8 cellular contexts compared by ENCODE assay signal in genomic region chr7:6482743-6483119, GRCh38. TPM values are rescaled to one million over a fixed set of nuclear protein-coding genes. Genes with fewer than 3 reads are reported as not detected.
DNase-seq lines count a peak whose midpoint lies in the region; ATAC-seq and TF ChIP-seq lines count a peak whose summit lies in the region.

No MANE protein-coding gene starts in this region.

- H3K27ac Mint-ChIP-seq in MCF 10A (ENCODE audit: low read depth, unreplicated experiment) (peak overlapping the region; percentile 88), mesothelial cell of epicardium (peak overlapping the region; percentile 99)

- intact Hi-C loops in MCF 10A (cut with micrococcal nuclease), result no loop called here

- POLR2A ChIA-PET in MCF 10A (lab: Yijun Ruan, JAX), result no interaction called here

- H3K27ac ChIP-seq in 22Rv1, result peak overlapping the region; percentile 86

- no peaks in the 10 kb centered on the region for H3K9me3 Mint-ChIP-seq in MCF 10A (ENCODE audit: unreplicated experiment)
- H3K9me3 Mint-ChIP-seq in mesothelial cell of epicardium, result peaks cover 4% of the 10 kb centered on the region

- CTCF ChIA-PET in MCF 10A (lab: Yijun Ruan, JAX), result interaction anchor here (0.6 kb wide), 1 partner anchor 25 kb away, joined by 5 read pairs; no protein-coding TSS in a partner anchor

- peak; percentile 4 for ATAC-seq in HG03354 (IDR thresholded peaks at IDR 0.05; ENCODE audit: poor library complexity, severe bottlenecking, unreplicated experiment)

- in situ Hi-C loops in G401 (cut with HindIII; ENCODE audit: low sequenced_read_pairs), result no loop called here

- DNase-seq in MCF 10A (ENCODE audit: unreplicated experiment) (no peak), mesothelial cell of epicardium (ENCODE audit: low spot score in 2 of 2, unreplicated experiment in 2 of 2) (no peak), superior temporal gyrus (ENCODE audit: extremely low spot score) (no peak), NCI-H2227 (lab: John Stamatoyannopoulos, UW; ENCODE audit: unreplicated experiment) (no peak), G401 (ENCODE audit: low spot score) (no peak), putamen (ENCODE audit: low spot score) (no peak)

- 0 out of 2 replicates have a peak, but pooled peaks have one; percentile 4 for TF ChIP-seq CTCF in 22Rv1 (IDR thresholded peaks at IDR 0.05)
- TF ChIP-seq CTCF in MCF 10A (IDR thresholded peaks at IDR 0.05; ENCODE audit: unreplicated experiment), result no peak
- TF ChIP-seq CTCF in mesothelial cell of epicardium (IDR thresholded peaks at IDR 0.05; ENCODE audit: unreplicated experiment), result no peak

- no TSS peak for BruUV-seq in MCF 10A (replicated peaks; lab: Mats Ljungman, UMichigan)

- H3K27me3 Mint-ChIP-seq in MCF 10A (ENCODE audit: insufficient read depth, unreplicated experiment), result no peaks in the 10 kb centered on the region
- no peaks in the 10 kb centered on the region for H3K27me3 Mint-ChIP-seq in mesothelial cell of epicardium (ENCODE audit: low read depth)

- H3K4me3 Mint-ChIP-seq in MCF 10A (ENCODE audit: unreplicated experiment), result peak overlapping the region; percentile 91
- peak overlapping the region; percentile 97 for H3K4me3 Mint-ChIP-seq in mesothelial cell of epicardium

- H3K36me3 Mint-ChIP-seq in MCF 10A (ENCODE audit: insufficient read depth, unreplicated experiment) (peaks cover 20% of the 10 kb centered on the region), mesothelial cell of epicardium (peaks cover 13% of the 10 kb centered on the region)

- peaks cover 18% of the 10 kb centered on the region for H3K4me1 Mint-ChIP-seq in MCF 10A (ENCODE audit: insufficient read depth, unreplicated experiment)
- H3K4me1 Mint-ChIP-seq in mesothelial cell of epicardium, result peaks cover 24% of the 10 kb centered on the region

RNA-seq across cellular contexts. Expression of gene KDELR2, which starts 1.2 kb away (rescaled TPM):
- 164 and 243 TPM in 2 replicates for total RNA-seq in MCF 10A (2022)
- 125 to 145 TPM (median 144 TPM) in 3 replicates for total RNA-seq in mesothelial cell of epicardium
- total RNA-seq in G401 (2014; rRNA removed; shearing (Covaris generic)), result 74.5 and 105 TPM in 2 replicates

RNA-seq across cellular contexts. Expression of gene DAGLB, which starts 35.0 kb away (rescaled TPM):
- 28.9 and 29.5 TPM in 2 replicates for total RNA-seq in MCF 10A (2022)
- 20.9 to 24.3 TPM (median 24.1 TPM) in 3 replicates for total RNA-seq in mesothelial cell of epicardium
- total RNA-seq in G401 (2014; rRNA removed; shearing (Covaris generic)), result 7.8 and 8.7 TPM in 2 replicates
